Comparison of ENCODE assay signal across 11 cellular contexts in the genomic region with DNA sequence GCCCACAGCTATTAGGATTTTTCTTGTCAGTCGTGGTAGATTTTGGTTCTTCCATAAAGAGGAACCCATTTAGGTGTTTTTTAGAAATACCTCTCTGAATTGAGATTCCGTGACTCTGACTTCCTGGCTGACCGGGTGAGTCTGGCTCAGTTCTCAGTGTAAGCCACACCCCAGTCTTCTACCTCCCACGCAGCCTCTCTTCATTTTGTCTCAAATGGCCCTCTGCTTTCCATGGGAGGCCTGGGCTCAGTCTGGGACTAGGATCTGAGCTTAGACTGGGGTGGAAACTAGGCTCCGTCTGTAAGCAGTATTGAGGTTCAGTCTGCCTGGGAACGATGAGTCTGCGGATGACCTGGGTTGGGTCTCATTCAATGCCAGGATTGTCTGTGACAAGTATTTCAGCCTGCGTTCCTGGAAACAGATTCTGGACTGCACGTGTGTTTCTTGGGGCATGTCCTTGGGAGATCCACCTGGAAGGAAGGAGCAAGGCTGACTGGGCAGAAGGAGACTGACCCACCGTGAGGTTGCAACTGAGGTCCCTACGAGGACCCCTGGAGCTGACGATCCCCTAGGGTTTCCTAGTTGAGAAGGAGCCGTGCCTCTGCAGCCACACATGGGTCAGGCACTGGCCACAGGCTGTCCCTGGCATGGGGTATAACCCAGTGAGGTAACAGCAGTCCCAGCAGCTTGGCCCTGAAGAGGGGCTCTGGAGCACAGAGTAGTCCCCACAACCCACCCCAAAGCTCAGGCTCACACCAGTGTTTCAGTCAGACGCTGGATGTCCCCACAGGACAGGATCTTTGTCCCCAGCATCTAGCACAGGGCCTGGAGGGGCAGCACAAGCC. TPM values are rescaled to one million over a fixed set of nuclear protein-coding genes. Genes with fewer than 3 reads are reported as not detected.
DNase-seq lines count a peak whose midpoint lies in the region; ATAC-seq, FAIRE-seq and TF ChIP-seq lines count a peak whose summit lies in the region.
"Had no signal": no experiment of that assay in that cellular context is flagged by ENCODE, and none has a peak within 500 bp of the region (broad histone marks: within the 10 kb centered on the region; RNA-seq: fewer than 3 reads in every experiment).

No MANE protein-coding gene starts in this region.

- DNase-seq in GM18507 (ENCODE audit: extremely low spot score, insufficient read length, low read depth) (peak; percentile 60), naive B cell (peak; percentile 80), foreskin melanocyte (no peak), OCI-M2 (lab: John Stamatoyannopoulos, UW; ENCODE audit: unreplicated experiment) (no peak), NOMO-1 treated with DMSO at 0.1 percent for 48 hours (lab: John Stamatoyannopoulos, UW; ENCODE audit: unreplicated experiment) (no peak)
- no peak for DNase-seq in natural killer cell treated with Interleukin-12 subunit alpha and Interleukin-12 subunit beta and Interleukin-15 and Interleukin-18, amount 100 ng/mL, for 72 hours (ENCODE audit: low spot score)
- DNase-seq: adrenal gland, NCI-H526 treated with DMSO at 0.1 percent for 48 hours, nephron progenitor cell had no signal

- peaks cover 47 to 73% (median 57%) of the 10 kb centered on the region in 3 donors for H3K4me1 Mint-ChIP-seq in naive B cell
- peaks cover 27 to 32% of the 10 kb centered on the region in 2 donors for H3K4me1 Mint-ChIP-seq in natural killer cell treated with Interleukin-12 subunit alpha and Interleukin-12 subunit beta and Interleukin-15 and Interleukin-18, amount 100 ng/mL, for 72 hours (ENCODE audit: low read depth in 2 of 2)

- H3K9me3 Mint-ChIP-seq in naive B cell = no peaks in the 10 kb centered on the region
- no peaks in the 10 kb centered on the region for H3K9me3 Mint-ChIP-seq in natural killer cell treated with Interleukin-12 subunit alpha and Interleukin-12 subunit beta and Interleukin-15 and Interleukin-18, amount 100 ng/mL, for 72 hours
- H3K9me3 Mint-ChIP-seq: nephron progenitor cell had no signal

- ATAC-seq in HG02571 (IDR thresholded peaks at IDR 0.05; ENCODE audit: unreplicated experiment) = peak; percentile 26
- ATAC-seq in naive B cell (ENCODE audit: low read depth in 2 of 2) = peak; percentile 49 to 50
- ATAC-seq in natural killer cell treated with Interleukin-12 subunit alpha and Interleukin-12 subunit beta and Interleukin-15 and Interleukin-18, amount 100 ng/mL, for 72 hours = no peak

- FAIRE-seq in GM18507 (lab: Jason Lieb, UNC) = peak; percentile 91

- 0 out of 2 replicates have a peak, but pooled peaks have one; percentile 9 for TF ChIP-seq POLR2A in Raji (IDR thresholded peaks at IDR 0.05; ENCODE audit: insufficient read depth, low read depth, low read length)

- H3K4me3 Mint-ChIP-seq in naive B cell = peak overlapping the region; percentile 20 to 86 (median 77)
- no peak overlapping the region for H3K4me3 Mint-ChIP-seq in natural killer cell treated with Interleukin-12 subunit alpha and Interleukin-12 subunit beta and Interleukin-15 and Interleukin-18, amount 100 ng/mL, for 72 hours
- H3K4me3 Mint-ChIP-seq: nephron progenitor cell had no signal

- peak overlapping the region in 5 of 6 donors; percentile 88 to 100 (median 100) for H3K27ac Mint-ChIP-seq in naive B cell
- H3K27ac Mint-ChIP-seq in natural killer cell treated with Interleukin-12 subunit alpha and Interleukin-12 subunit beta and Interleukin-15 and Interleukin-18, amount 100 ng/mL, for 72 hours = no peak overlapping the region
- H3K27ac Mint-ChIP-seq: nephron progenitor cell had no signal

- no peaks in the 10 kb centered on the region for H3K27me3 Mint-ChIP-seq in naive B cell
- H3K27me3 Mint-ChIP-seq in natural killer cell treated with Interleukin-12 subunit alpha and Interleukin-12 subunit beta and Interleukin-15 and Interleukin-18, amount 100 ng/mL, for 72 hours = peaks cover 0 to 3% of the 10 kb centered on the region in 2 donors

- no peaks in the 10 kb centered on the region for H3K36me3 Mint-ChIP-seq in naive B cell
- H3K36me3 Mint-ChIP-seq in natural killer cell treated with Interleukin-12 subunit alpha and Interleukin-12 subunit beta and Interleukin-15 and Interleukin-18, amount 100 ng/mL, for 72 hours = no peaks in the 10 kb centered on the region

RNA-seq across cellular contexts. Expression of gene CRB2, which starts 12.3 kb away (rescaled TPM):
- under 1 TPM in 2 of 6 donors, not detected in 4; 0.09 to 0.12 TPM for polyA plus RNA-seq in naive B cell (ENCODE audit: low read depth in 6 of 6)
- total RNA-seq in natural killer cell treated with Interleukin-12 subunit alpha and Interleukin-12 subunit beta and Interleukin-15 and Interleukin-18, amount 100 ng/mL, for 72 hours = not detected

Comparison
In these comparisons a context has a peak if more than half of its experiments do, and no peak if none do; other contexts are left out.
1. DNase-seq: peak in GM18507 (single experiment) and naive B cell (single experiment); none in natural killer cell treated with Interleukin-12 subunit alpha and Interleukin-12 subunit beta and Interleukin-15 and Interleukin-18, amount 100 ng/mL, for 72 hours (single experiment), foreskin melanocyte (single experiment), OCI-M2 (single experiment) and NOMO-1 treated with DMSO at 0.1 percent for 48 hours (single experiment).
2. ATAC-seq: peak in HG02571 (single experiment) and naive B cell (2 of 2); none in natural killer cell treated with Interleukin-12 subunit alpha and Interleukin-12 subunit beta and Interleukin-15 and Interleukin-18, amount 100 ng/mL, for 72 hours (0 of 2).
3. H3K27ac Mint-ChIP-seq: peak in naive B cell (5 of 6); none in natural killer cell treated with Interleukin-12 subunit alpha and Interleukin-12 subunit beta and Interleukin-15 and Interleukin-18, amount 100 ng/mL, for 72 hours (0 of 2).